ENCODE assay signal across 10 cellular contexts in the genomic region with DNA sequence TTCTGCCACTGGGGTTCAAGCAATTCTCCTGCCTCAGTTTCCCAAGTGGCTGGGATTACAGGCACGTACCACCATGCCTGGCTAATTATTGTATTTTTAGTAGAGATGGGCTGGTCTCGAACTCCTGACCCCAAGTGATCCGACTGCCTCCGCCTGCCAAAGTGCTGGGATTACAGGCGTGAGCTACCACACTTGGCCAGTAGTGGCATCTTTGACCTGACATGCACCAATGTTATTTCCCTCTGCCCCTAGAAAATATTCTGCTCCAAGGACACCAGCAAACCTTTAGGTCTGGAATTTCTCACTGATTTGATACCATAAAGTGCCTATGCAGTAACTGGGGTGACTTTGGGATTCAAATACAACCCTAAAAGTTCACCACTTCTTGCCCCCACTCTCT.
DNase-seq lines count a peak whose midpoint lies in the region; ATAC-seq and TF ChIP-seq lines count a peak whose summit lies in the region.
"Had no signal": no experiment of that assay in that cellular context is flagged by ENCODE, and none has a peak within 500 bp of the region (broad histone marks: within the 10 kb centered on the region; RNA-seq: fewer than 3 reads in every experiment).

No MANE protein-coding gene starts in this region.

- H3K36me3 ChIP-seq in lower lobe of right lung (peaks cover 6% of the 10 kb centered on the region), tibial nerve (peaks cover 0 to 15% (median under 1%) of the 10 kb centered on the region in 3 donors)

- H3K27me3 Mint-ChIP-seq in activated naive CD4-positive, alpha-beta T cell treated with anti-CD3 and anti-CD28 coated beads, Interleukin-2, amount 10 ng/mL, durations not matched to agents 7 days and 5 days: no peaks in the 10 kb centered on the region
- no peaks in the 10 kb centered on the region for H3K27me3 Mint-ChIP-seq in T-helper 17 cell

- TF ChIP-seq CTCF in lower lobe of right lung (IDR thresholded peaks at IDR 0.05) (no peak), tibial nerve (IDR thresholded peaks at IDR 0.05) (peak in 1 of 5 experiments; percentile 14)

- no peaks in the 10 kb centered on the region for H3K9me3 ChIP-seq in T-helper 17 cell (ENCODE audit: control insufficient read depth, low read length, poor library complexity, severe bottlenecking)
- no peaks in the 10 kb centered on the region for H3K9me3 ChIP-seq in lower lobe of right lung
- no peaks in the 10 kb centered on the region for H3K9me3 ChIP-seq in tibial nerve

- H3K27me3 ChIP-seq in lower lobe of right lung (ENCODE audit: low read depth) (no peaks in the 10 kb centered on the region), tibial nerve (no peaks in the 10 kb centered on the region)

- no peak for DNase-seq in activated naive CD4-positive, alpha-beta T cell treated with anti-CD3 and anti-CD28 coated beads, Interleukin-2, amount 10 ng/mL, durations not matched to agents 7 days and 5 days
- no peak for DNase-seq in activated naive CD4-positive, alpha-beta T cell treated with anti-CD3 and anti-CD28 coated beads, Interleukin-2, amount 50 U/mL, for 16 hours
- DNase-seq in T-helper 17 cell (no peak), lower lobe of right lung (no peak), tibial nerve (ENCODE audit: low spot score in 2 of 2) (no peak), NCI-H187 (lab: John Stamatoyannopoulos, UW) (no peak), mesenteric fat pad (ENCODE audit: low spot score) (no peak)
- DNase-seq: activated effector memory CD4-positive, alpha-beta T cell treated with anti-CD3 and anti-CD28 coated beads, Interleukin-2, amount 50 U/mL, for 16 hours; stimulated activated CD4-positive, alpha-beta T cell treated with anti-CD3 and anti-CD28 coated beads, Interleukin-15, amount 100 ng/mL, for 24 hours had no signal

- H3K4me3 ChIP-seq in lower lobe of right lung (no peak overlapping the region), tibial nerve (no peak overlapping the region)

- TF ChIP-seq EP300 in tibial nerve (IDR thresholded peaks at IDR 0.05): no peak

- peak overlapping the region; percentile 92 for H3K27ac Mint-ChIP-seq in activated naive CD4-positive, alpha-beta T cell treated with anti-CD3 and anti-CD28 coated beads, Interleukin-2, amount 10 ng/mL, durations not matched to agents 7 days and 5 days
- H3K27ac Mint-ChIP-seq in T-helper 17 cell: peak overlapping the region; percentile 95

- intact Hi-C loops in lower lobe of right lung (cut with DNase I): no loop called here

- peaks cover 3% of the 10 kb centered on the region for H3K9me3 Mint-ChIP-seq in activated naive CD4-positive, alpha-beta T cell treated with anti-CD3 and anti-CD28 coated beads, Interleukin-2, amount 10 ng/mL, durations not matched to agents 7 days and 5 days

- 72 to 78% methylated on average over 5 of the region's 5 CpGs for WGBS in tibial nerve, 2 donors

- H3K27ac ChIP-seq in lower lobe of right lung (peak overlapping the region; percentile 83), tibial nerve (peak overlapping the region; percentile 38 to 85 (median 78))

- no peak for TF ChIP-seq POLR2A in tibial nerve (IDR thresholded peaks at IDR 0.05)

- H3K4me1 Mint-ChIP-seq in activated naive CD4-positive, alpha-beta T cell treated with anti-CD3 and anti-CD28 coated beads, Interleukin-2, amount 10 ng/mL, durations not matched to agents 7 days and 5 days: peaks cover 97% of the 10 kb centered on the region
- peaks cover 28% of the 10 kb centered on the region for H3K4me1 Mint-ChIP-seq in T-helper 17 cell

- ATAC-seq in T-helper 17 cell (no peak), lower lobe of right lung (no peak), GM21723 (IDR thresholded peaks at IDR 0.05; ENCODE audit: unreplicated experiment) (no peak)

- H3K4me3 Mint-ChIP-seq in activated naive CD4-positive, alpha-beta T cell treated with anti-CD3 and anti-CD28 coated beads, Interleukin-2, amount 10 ng/mL, durations not matched to agents 7 days and 5 days: no peak overlapping the region
- no peak overlapping the region for H3K4me3 Mint-ChIP-seq in T-helper 17 cell

- H3K4me1 ChIP-seq in lower lobe of right lung: peaks cover 59% of the 10 kb centered on the region
- H3K4me1 ChIP-seq in tibial nerve: peaks cover 5 to 93% (median 72%) of the 10 kb centered on the region in 4 donors

- CTCF ChIA-PET in activated naive CD4-positive, alpha-beta T cell treated with anti-CD3 and anti-CD28 coated beads, Interleukin-2, amount 10 ng/mL, durations not matched to agents 7 days and 5 days (lab: Charles Lee): interaction anchor here (1.0 to 1.1 kb wide), 4 partner anchors 12 to 184 kb away, joined by 3 read pairs; no protein-coding TSS in a partner anchor

- peaks cover 84% of the 10 kb centered on the region for H3K36me3 Mint-ChIP-seq in activated naive CD4-positive, alpha-beta T cell treated with anti-CD3 and anti-CD28 coated beads, Interleukin-2, amount 10 ng/mL, durations not matched to agents 7 days and 5 days
- H3K36me3 Mint-ChIP-seq in T-helper 17 cell (ENCODE audit: low read depth): peaks cover 3% of the 10 kb centered on the region
